ENCODE assay signal across 15 cellular contexts in genomic region chr11:133977067-133977681, GRCh38. TPM values are rescaled to one million over a fixed set of nuclear protein-coding genes. Genes with fewer than 3 reads are reported as not detected.
DNase-seq lines count a peak whose midpoint lies in the region; ATAC-seq and TF ChIP-seq lines count a peak whose summit lies in the region.
"Had no signal": no experiment of that assay in that cellular context is flagged by ENCODE, and none has a peak within 500 bp of the region (broad histone marks: within the 10 kb centered on the region; RNA-seq: fewer than 3 reads in every experiment).

No MANE protein-coding gene starts in this region.

- H3K36me3 ChIP-seq in BLaER1 treated with 17β-estradiol and CSF1 and Interleukin-3, amounts not matched to agents 10 nM and 100 nM, result no peaks in the 10 kb centered on the region
- H3K36me3 ChIP-seq in ascending aorta, result no peaks in the 10 kb centered on the region
- H3K36me3 ChIP-seq: upper lobe of right lung had no signal

- peaks cover 0 to 15% (median 0%) of the 10 kb centered on the region in 11 experiments; a peak in 2 of 22 replicates for H4K20me1 ChIP-seq in BLaER1 treated with 17β-estradiol and CSF1 and Interleukin-3, amounts not matched to agents 10 nM and 100 nM

- no peak overlapping the region for H3K9ac ChIP-seq in BLaER1 treated with 17β-estradiol and CSF1 and Interleukin-3, amounts not matched to agents 10 nM and 100 nM

- no peak for TF ChIP-seq CTCF in ascending aorta (IDR thresholded peaks at IDR 0.05)

- intact Hi-C loops in ascending aorta (cut with DNase I), result no loop called here

- no peaks in the 10 kb centered on the region for H3K27me3 ChIP-seq in BLaER1 treated with 17β-estradiol and CSF1 and Interleukin-3, amounts not matched to agents 10 nM and 100 nM
- H3K27me3 ChIP-seq in ascending aorta, result no peaks in the 10 kb centered on the region

- no peak overlapping the region for H3K27ac ChIP-seq in BLaER1 treated with 17β-estradiol and CSF1 and Interleukin-3, amounts not matched to agents 10 nM and 100 nM
- no peak overlapping the region for H3K27ac ChIP-seq in ascending aorta
- H3K27ac ChIP-seq: upper lobe of right lung had no signal

- no peaks in the 10 kb centered on the region for H3K9me3 ChIP-seq in BLaER1 treated with 17β-estradiol and CSF1 and Interleukin-3, amounts not matched to agents 10 nM and 100 nM (replicated peaks in 1 of 11)
- no peaks in the 10 kb centered on the region for H3K9me3 ChIP-seq in ascending aorta
- H3K9me3 ChIP-seq: upper lobe of right lung had no signal

- ATAC-seq in GM18907 (IDR thresholded peaks at IDR 0.05; ENCODE audit: unreplicated experiment) (peak; percentile 82), GM21723 (IDR thresholded peaks at IDR 0.05; ENCODE audit: unreplicated experiment) (peak; percentile 99), HG03175 (IDR thresholded peaks at IDR 0.05; ENCODE audit: unreplicated experiment) (peak; percentile 96)
- ATAC-seq: upper lobe of right lung had no signal

- H3K4me2 ChIP-seq in BLaER1 treated with 17β-estradiol and CSF1 and Interleukin-3, amounts not matched to agents 10 nM and 100 nM, result peak overlapping the region in 6 of 11 experiments; percentile 4 to 16 (median 11); a peak in 3 of 22 replicates

- DNase-seq in NCI-H2081 (lab: John Stamatoyannopoulos, UW), result no peak
- no peak for DNase-seq in hepatic stellate cell (ENCODE audit: low spot score)
- DNase-seq in cortex of kidney (lab: John Stamatoyannopoulos, UW), result no peak
- no peak for DNase-seq in ascending aorta (ENCODE audit: low spot score in 2 of 2)
- DNase-seq: activated CD4-positive, CD25-positive, alpha-beta regulatory T cell; head of caudate nucleus; retina; Right ventricle myocardium superior; upper lobe of right lung had no signal

- peaks cover 9 to 27% (median 18%) of the 10 kb centered on the region in 10 experiments; a peak in 19 of 20 replicates for H3K4me1 ChIP-seq in BLaER1 treated with 17β-estradiol and CSF1 and Interleukin-3, amounts not matched to agents 10 nM and 100 nM
- H3K4me1 ChIP-seq in ascending aorta, result no peaks in the 10 kb centered on the region
- H3K4me1 ChIP-seq: upper lobe of right lung had no signal

- no peak overlapping the region for H3K4me3 ChIP-seq in BLaER1 treated with 17β-estradiol and CSF1 and Interleukin-3, amounts not matched to agents 10 nM and 100 nM
- no peak overlapping the region for H3K4me3 ChIP-seq in ascending aorta
- H3K4me3 ChIP-seq: upper lobe of right lung had no signal

RNA-seq across cellular contexts. Expression of gene IGSF9B, which starts 20.4 kb away (rescaled TPM):
- total RNA-seq in ascending aorta, result 162 TPM
- total RNA-seq: dermis microvascular lymphatic vessel endothelial cell, lung microvascular endothelial cell had no signal
